Comparison of ENCODE assay signal across 21 cellular contexts in genomic region chr1:47235822-47236221, GRCh38. TPM values are rescaled to one million over a fixed set of nuclear protein-coding genes. Genes with fewer than 3 reads are reported as not detected.
"Had no signal": no experiment of that assay in that cellular context is flagged by ENCODE, and none has a peak within 500 bp of the region (broad histone marks: within the 10 kb centered on the region; RNA-seq: fewer than 3 reads in every experiment).

No MANE protein-coding gene starts in this region.

- H3K9me3 ChIP-seq: body of pancreas, colonic mucosa, esophagus muscularis mucosa, gastroesophageal sphincter, stomach, testis had no signal

- H3K4me3 ChIP-seq: body of pancreas, colonic mucosa, esophagus muscularis mucosa, gastroesophageal sphincter, skin epidermis, stomach, testis had no signal

- DNase-seq: activated CD4-positive, alpha-beta memory T cell treated with anti-CD3 and anti-CD28 coated beads for 36 hours; activated CD4-positive, alpha-beta T cell treated with anti-CD3 and anti-CD28 coated beads for 36 hours; activated CD8-positive, alpha-beta memory T cell treated with anti-CD3 and anti-CD28 coated beads, Interleukin-2, amount 10 ng/mL, durations not matched to agents 7 days and 5 days; activated naive CD4-positive, alpha-beta T cell treated with Interleukin-2 at 50 U/mL for 16 hours; activated naive CD8-positive, alpha-beta T cell treated with anti-CD3 and anti-CD28 coated beads, Interleukin-2, amount 10 ng/mL, durations not matched to agents 7 days and 5 days; activated T-cell treated with anti-CD3 and anti-CD28 coated beads, Interleukin-2, amount 50 U/mL, for 1 hour; central memory CD4-positive, alpha-beta T cell; colonic mucosa; mammary epithelial cell; stimulated activated CD4-positive, alpha-beta T cell treated with anti-CD3 and anti-CD28 coated beads, Interleukin-4, amount 100 ng/mL, for 1 hour; stomach; T-cell; testis had no signal

- ATAC-seq: activated CD4-positive, alpha-beta T cell treated with anti-CD3 and anti-CD28 coated beads for 36 hours; activated CD8-positive, alpha-beta memory T cell treated with anti-CD3 and anti-CD28 coated beads, Interleukin-2, amount 10 ng/mL, durations not matched to agents 7 days and 5 days; activated T-helper 17 cell treated with anti-CD3 and anti-CD28 coated beads, Interleukin-2, amount 50 U/mL, for 72 hours; body of pancreas; gastroesophageal sphincter; left colon; T-cell; WTC11 had no signal

- H3K27ac ChIP-seq: body of pancreas, colonic mucosa, testis had no signal

- H3K27me3 ChIP-seq: testis had no signal

- H3K36me3 ChIP-seq: colonic mucosa, esophagus muscularis mucosa, gastroesophageal sphincter, stomach had no signal

RNA-seq across cellular contexts. Expression of gene TAL1, which starts 3.8 kb away (rescaled TPM):
- total RNA-seq: activated CD8-positive, alpha-beta memory T cell treated with anti-CD3 and anti-CD28 coated beads, Interleukin-2, amount 10 ng/mL, durations not matched to agents 7 days and 5 days; activated naive CD8-positive, alpha-beta T cell treated with anti-CD3 and anti-CD28 coated beads, Interleukin-2, amount 10 ng/mL, durations not matched to agents 7 days and 5 days; activated T-helper 17 cell treated with anti-CD3 and anti-CD28 coated beads, Interleukin-2, amount 50 U/mL, for 72 hours; mammary epithelial cell; myocyte had no signal

RNA-seq across cellular contexts. Expression of gene PDZK1IP1, which starts 46.0 kb away (rescaled TPM):
- total RNA-seq: activated CD4-positive, alpha-beta memory T cell treated with anti-CD3 and anti-CD28 coated beads for 36 hours; activated CD4-positive, alpha-beta T cell treated with anti-CD3 and anti-CD28 coated beads for 36 hours; activated CD8-positive, alpha-beta memory T cell treated with anti-CD3 and anti-CD28 coated beads, Interleukin-2, amount 10 ng/mL, durations not matched to agents 7 days and 5 days; activated naive CD8-positive, alpha-beta T cell treated with anti-CD3 and anti-CD28 coated beads, Interleukin-2, amount 10 ng/mL, durations not matched to agents 7 days and 5 days; activated T-helper 17 cell treated with anti-CD3 and anti-CD28 coated beads, Interleukin-2, amount 50 U/mL, for 72 hours; myocyte; T-cell; WTC11 had no signal
